In the genomic region with DNA sequence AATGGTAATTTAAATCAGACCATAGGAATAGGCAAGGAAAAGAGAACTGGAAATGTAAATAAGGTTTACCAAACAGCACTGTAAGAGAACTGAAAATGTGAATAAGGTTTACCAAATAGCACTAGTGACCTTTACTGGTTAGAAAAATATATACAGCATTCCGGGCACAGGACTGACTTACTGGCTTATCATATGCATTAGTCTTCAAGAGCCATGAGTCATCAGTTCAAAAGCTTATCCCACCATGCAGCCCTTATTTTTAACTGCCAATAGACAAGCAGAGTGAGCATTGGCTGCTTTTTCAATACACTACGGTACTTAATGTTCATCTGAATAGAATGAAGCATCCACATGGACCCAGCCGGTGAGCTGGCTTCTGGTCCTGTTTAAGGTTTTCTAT, we compare ENCODE assay signal across 19 cellular contexts. TPM values are rescaled to one million over a fixed set of nuclear protein-coding genes. Genes with fewer than 3 reads are reported as not detected.
DNase-seq lines count a peak whose midpoint lies in the region; ATAC-seq, FAIRE-seq and TF ChIP-seq lines count a peak whose summit lies in the region.
"Had no signal": no experiment of that assay in that cellular context is flagged by ENCODE, and none has a peak within 500 bp of the region (broad histone marks: within the 10 kb centered on the region; RNA-seq: fewer than 3 reads in every experiment).

No MANE protein-coding gene starts in this region.

- H3K27me3 ChIP-seq in K562 (ENCODE audit: control insufficient read depth in 2 of 2, insufficient read depth in 2 of 2, low read length in 2 of 2) (no peaks in the 10 kb centered on the region), adrenal gland (no peaks in the 10 kb centered on the region)

- 2% methylated on average over 3 of the region's 3 CpGs for WGBS in K562 (ENCODE audit: insufficient coverage, low coverage, missing lambda C conversion rate)
- 60 to 67% (median 63%) methylated on average over 3 of the region's 3 CpGs for WGBS in adrenal gland, 4 donors

- peak overlapping the region; percentile 83 for H2AFZ ChIP-seq in K562 (ENCODE audit: low read depth, low read length)
- H2AFZ ChIP-seq: PC-9 had no signal

- TF ChIP-seq CTCF in K562 (IDR thresholded peaks at IDR 0.05 in 2 of 3, conservative IDR thresholded peaks at IDR 0.05 in 1 of 3; ENCODE audit: insufficient read depth in 2 of 3, low read depth in 1 of 3, low read length in 3 of 3) (no peak), retinal pigment epithelial cell (conservative IDR thresholded peaks at IDR 0.05; ENCODE audit: low read depth, low read length) (no peak), adrenal gland (IDR thresholded peaks at IDR 0.05) (no peak)

- no TSS peak for BruUV-seq in K562 (replicated peaks; lab: Mats Ljungman, UMichigan)

- H3K9me1 ChIP-seq in K562 (ENCODE audit: control insufficient read depth, insufficient read depth, low read length): no peaks in the 10 kb centered on the region

- TF ChIP-seq POLR2A in K562 (conservative IDR thresholded peaks at IDR 0.05): no peak
- no peak for TF ChIP-seq POLR2A in adrenal gland (IDR thresholded peaks at IDR 0.05)

- intact Hi-C loops in K562 (cut with micrococcal nuclease) (no loop called here), adrenal gland (cut with DNase I) (no loop called here)

- POLR2A ChIA-PET in K562 (lab: Yijun Ruan, JAX): no interaction called here

- H3K4me3 ChIP-seq in K562 (no peak overlapping the region), retinal pigment epithelial cell (ENCODE audit: low read length) (no peak overlapping the region), adrenal gland (no peak overlapping the region)
- H3K4me3 ChIP-seq: PC-9 had no signal

- peak overlapping the region; percentile 55 for H3K4me2 ChIP-seq in K562 (ENCODE audit: insufficient read depth, low read length)
- H3K4me2 ChIP-seq: KMS-11, PC-9 had no signal

- peaks cover 0 to 9% of the 10 kb centered on the region in 2 experiments; a peak in 2 of 5 replicates for H3K4me1 ChIP-seq in K562 (replicated peaks in 1 of 2; ENCODE audit: control insufficient read depth in 2 of 2, insufficient read depth in 2 of 2, low read length in 2 of 2)
- no peaks in the 10 kb centered on the region for H3K4me1 ChIP-seq in adrenal gland (replicated peaks in 1 of 2)

- no peaks in the 10 kb centered on the region for H3K36me3 ChIP-seq in K562 (ENCODE audit: control insufficient read depth, insufficient read depth, low read length)
- no peaks in the 10 kb centered on the region for H3K36me3 ChIP-seq in adrenal gland (replicated peaks in 1 of 2)

- peak; percentile 29 for DNase-seq in DMS53 (lab: John Stamatoyannopoulos, UW)
- DNase-seq in DMS53 treated with DMSO at 0.1 percent for 48 hours (lab: John Stamatoyannopoulos, UW; ENCODE audit: unreplicated experiment): no peak
- DNase-seq in NCI-H226: peak; percentile 34
- peak; percentile 51 to 65 (median 55) for DNase-seq in K562 (ENCODE audit: extremely low read depth in 1 of 4, low spot score in 3 of 4)
- DNase-seq in retinal pigment epithelial cell (ENCODE audit: low read depth): peak; percentile 73
- no peak for DNase-seq in cerebellum (ENCODE audit: low spot score)
- no peak for DNase-seq in adrenal gland
- no peak for DNase-seq in midbrain (lab: John Stamatoyannopoulos, UW)
- DNase-seq: MV-4-11, NCI-H1694 treated with DMSO at 0.1 percent for 48 hours, NCI-H2227 treated with DMSO at 0.1 percent for 48 hours, NCI-H524, PC-9 had no signal

- in situ Hi-C loops in K562 (cut with MboI): no loop called here

- H3K9ac ChIP-seq in K562 (ENCODE audit: insufficient read depth in 1 of 2, low read depth in 2 of 2, low read length in 2 of 2): no peak overlapping the region; a peak in 1 of 4 replicates
- H3K9ac ChIP-seq: KMS-11 had no signal

- H3K79me2 ChIP-seq in K562 (ENCODE audit: control insufficient read depth, insufficient read depth, low read length): no peaks in the 10 kb centered on the region

- peak overlapping the region; percentile 68 for H3K27ac ChIP-seq in K562 (ENCODE audit: extremely low read depth, low read depth, low read length)
- no peak overlapping the region for H3K27ac ChIP-seq in adrenal gland
- H3K27ac ChIP-seq: 22Rv1, KMS-11, PC-9 had no signal

- FAIRE-seq in K562 (lab: Jason Lieb, UNC): peak; percentile 67
- FAIRE-seq: GM12892, GM18507, H1 had no signal

- ATAC-seq in K562: peak; percentile 95

- no peak for TF ChIP-seq RAD21 in K562 (CRISPR knock-in tag; conservative IDR thresholded peaks at IDR 0.05 in 1 of 2, IDR thresholded peaks at IDR 0.05 in 1 of 2)

- H4K20me1 ChIP-seq in K562 (replicated peaks; ENCODE audit: control insufficient read depth, insufficient read depth, low read length): no peaks in the 10 kb centered on the region

- H3K9me3 ChIP-seq in K562 (replicated peaks; ENCODE audit: control insufficient read depth, insufficient read depth, low read depth, low read length): no peaks in the 10 kb centered on the region
- H3K9me3 ChIP-seq in adrenal gland (replicated peaks in 1 of 3): no peaks in the 10 kb centered on the region

- TF ChIP-seq EP300 in K562 (IDR thresholded peaks at IDR 0.05; ENCODE audit: low read length): peak; percentile 76

- CTCF ChIA-PET in K562 (lab: Yijun Ruan, JAX; ENCODE audit: low intra/inter-chr PET ratio): no interaction called here

TF ChIP-seq in K562, 482 proteins besides CTCF, POLR2A, EP300 and RAD21 (continues in another document):
- TF ChIP-seq MEIS2 (IDR thresholded peaks at IDR 0.05; ENCODE audit: partially characterized antibody) (no peak), ZNF212 (CRISPR knock-in tag; IDR thresholded peaks at IDR 0.05) (no peak), KLF1 (tag; IDR thresholded peaks at IDR 0.05) (no peak), MAFK (IDR thresholded peaks at IDR 0.05; ENCODE audit: low read length) (no peak), HCFC1 (IDR thresholded peaks at IDR 0.05; ENCODE audit: low read depth, low read length) (no peak)
- TF ChIP-seq, protein P1, sequence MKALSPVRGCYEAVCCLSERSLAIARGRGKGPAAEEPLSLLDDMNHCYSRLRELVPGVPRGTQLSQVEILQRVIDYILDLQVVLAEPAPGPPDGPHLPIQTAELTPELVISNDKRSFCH (CRISPR knock-in tag; IDR thresholded peaks at IDR 0.05): no peak
- TF ChIP-seq, protein P1 (tag; IDR thresholded peaks at IDR 0.05): 0 out of 2 replicates have a peak, but pooled peaks have one; percentile 57
- TF ChIP-seq, protein P2, sequence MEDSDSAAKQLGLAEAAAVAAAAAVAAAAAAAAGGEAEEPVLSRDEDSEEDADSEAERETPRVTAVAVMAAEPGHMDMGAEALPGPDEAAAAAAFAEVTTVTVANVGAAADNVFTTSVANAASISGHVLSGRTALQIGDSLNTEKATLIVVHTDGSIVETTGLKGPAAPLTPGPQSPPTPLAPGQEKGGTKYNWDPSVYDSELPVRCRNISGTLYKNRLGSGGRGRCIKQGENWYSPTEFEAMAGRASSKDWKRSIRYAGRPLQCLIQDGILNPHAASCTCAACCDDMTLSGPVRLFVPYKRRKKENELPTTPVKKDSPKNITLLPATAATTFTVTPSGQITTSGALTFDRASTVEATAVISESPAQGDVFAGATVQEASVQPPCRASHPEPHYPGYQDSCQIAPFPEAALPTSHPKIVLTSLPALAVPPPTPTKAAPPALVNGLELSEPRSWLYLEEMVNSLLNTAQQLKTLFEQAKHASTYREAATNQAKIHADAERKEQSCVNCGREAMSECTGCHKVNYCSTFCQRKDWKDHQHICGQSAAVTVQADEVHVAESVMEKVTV (CRISPR knock-in tag; IDR thresholded peaks at IDR 0.05): no peak

RNA-seq across cellular contexts. Expression of a gene that starts 13.0 kb away (rescaled TPM):
- total RNA-seq in K562 (2011; cell fraction: chromatin; rRNA removed; ENCODE audit: low replicate concordance): 3.8 and 4.3 TPM in 2 replicates
- 0.66 and 2.7 TPM in 2 replicates for total RNA-seq in K562 (2011; cell fraction: nucleolus; rRNA removed)
- total RNA-seq in K562 (2011; cell fraction: nucleoplasm; rRNA removed): 2.1 and 3.7 TPM in 2 replicates
- total RNA-seq in K562 (2014; rRNA removed) (0.20 and 0.36 TPM in 2 replicates), K562 (2014; rRNA removed; fragmentation: Illumina TruSeq; extraction: Trizol) (0.58 and 0.80 TPM in 2 replicates), K562 (2015; rRNA removed; fragmentation: Illumina TruSeq; extraction: Trizol) (0.30 and 1.1 TPM in 2 replicates), K562 (2021) (0.47 and 0.53 TPM in 2 replicates), cerebellum (554 TPM), adrenal gland (10 to 100 TPM in 3 of 8 donors, 1 to 10 TPM in 1, under 1 TPM in 3, not detected in 1; 0.35 to 20.8 (median 1.6) TPM)
- polyA plus RNA-seq in K562 (2011; rRNA removed) (0.27 and 0.82 TPM in 2 replicates), K562 (2014; fragmentation: Illumina TruSeq; extraction: Trizol) (0.19 and 0.71 TPM in 2 replicates), K562 (2014; fragmentation: Nextera tagmentation; extraction: Ambion mirVana) (under 1 TPM; 0.32 to 0.38 TPM), K562 (2014; rRNA removed) (0.45 and 1.6 TPM in 2 replicates), adrenal gland (10 to 100 TPM in 2 of 3 donors, 1 to 10 TPM in 1; 4.2 to 26.5 (median 10.8) TPM)
- polyA plus RNA-seq in K562 (2011; cell fraction: cytosol; rRNA removed): 0.07 and 0.44 TPM in 2 replicates
- 0.84 TPM in 1 of 2 replicates, not detected in the other for polyA plus RNA-seq in K562 (2011; cell fraction: nucleus; rRNA removed)
- 0.42 and 1.6 TPM in 2 replicates for polyA plus RNA-seq in K562 (2012)
- 0.48 and 1.1 TPM in 2 replicates for polyA minus RNA-seq in K562 (2011; rRNA and poly(A)+ RNA removed)
- not detected in 2 replicates for polyA minus RNA-seq in K562 (2011; cell fraction: cytosol; rRNA and poly(A)+ RNA removed)
- 0.81 TPM in 1 of 2 replicates, not detected in the other for polyA minus RNA-seq in K562 (2011; cell fraction: nucleus; rRNA and poly(A)+ RNA removed)
- total RNA-seq: B cell had no signal

Comparison
In these comparisons a context has a peak if more than half of its experiments do, and no peak if none do; other contexts are left out.
1. DNase-seq: peak in DMS53 (single experiment), NCI-H226 (single experiment), K562 (4 of 4) and retinal pigment epithelial cell (single experiment); none in DMS53 treated with DMSO at 0.1 percent for 48 hours (single experiment), cerebellum (single experiment), adrenal gland (0 of 7) and midbrain (single experiment).
2. RNA of a gene that starts 13.0 kb away (total RNA-seq): 554 TPM in cerebellum (single experiment); 0.35 to 20.8 TPM in adrenal gland and 0.20 to 4.3 TPM in K562; every median in the first group is over 10 times any median in the second.